In the genomic region with DNA sequence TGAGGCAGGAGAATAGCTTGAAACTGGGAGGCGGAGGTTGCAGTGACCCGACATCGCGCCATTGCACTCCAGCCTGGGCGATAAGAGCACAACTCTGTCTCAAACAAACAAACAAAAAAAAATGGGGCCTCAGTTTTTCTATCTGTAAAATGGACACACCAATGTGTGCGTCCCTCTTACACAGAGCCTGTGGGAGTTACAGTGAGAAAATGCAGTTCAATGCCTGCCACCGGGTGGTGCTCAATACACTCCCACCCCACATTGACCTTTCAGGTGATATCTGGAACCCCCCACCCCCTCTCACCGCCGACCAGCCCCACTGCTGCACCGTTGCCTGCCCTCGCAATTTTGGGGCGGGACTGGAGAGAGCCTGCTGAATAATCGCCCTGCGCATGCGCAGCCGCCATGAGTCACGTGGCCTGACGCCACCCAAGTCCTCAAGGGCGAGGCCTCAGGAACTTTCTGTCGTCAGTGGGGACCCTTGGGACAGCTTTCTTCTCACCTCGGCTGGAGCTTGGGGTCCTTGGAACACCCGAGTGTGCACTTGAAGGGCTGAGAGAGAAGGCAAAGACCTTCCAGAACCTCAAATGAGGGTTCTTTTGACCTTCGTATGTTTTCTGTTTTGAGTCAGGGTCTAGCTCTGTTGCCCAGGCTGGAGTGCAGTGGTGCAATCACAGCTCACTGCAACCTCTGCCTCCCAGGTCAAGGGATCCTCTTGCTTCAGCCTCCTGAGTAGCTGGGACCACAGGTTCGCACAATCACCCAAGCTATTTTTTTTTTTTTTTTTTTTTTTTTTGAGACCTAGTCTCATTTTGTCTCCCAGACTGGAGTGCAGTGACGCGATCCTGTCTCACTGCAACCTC, we compare ENCODE assay signal across 1 cellular context.
TF ChIP-seq lines count a peak whose summit lies in the region.

No MANE protein-coding gene starts in this region.

TF ChIP-seq in K562, 482 proteins besides CTCF, POLR2A, EP300 and RAD21 (continued from another document and continues in another):
- TF ChIP-seq PCBP1 (IDR thresholded peaks at IDR 0.05; ENCODE audit: low read depth, low read length, poor library complexity, severe bottlenecking) = no peak
- TF ChIP-seq POLR2AphosphoS2 (IDR thresholded peaks at IDR 0.05; ENCODE audit: low read length) = no peak
- TF ChIP-seq POLR3G (IDR thresholded peaks at IDR 0.05; ENCODE audit: extremely low read depth, insufficient read length, insufficient replicate concordance) = no peak
- TF ChIP-seq CREM (IDR thresholded peaks at IDR 0.05; ENCODE audit: low read depth) = no peak
- no peak for TF ChIP-seq SREBF2 (CRISPR knock-in tag; IDR thresholded peaks at IDR 0.05)
- no peak for TF ChIP-seq SIN3B (IDR thresholded peaks at IDR 0.05; ENCODE audit: low read depth)
- no peak; the same call in 1 of the 2 replicates for TF ChIP-seq EGR1 (conservative IDR thresholded peaks at IDR 0.05)
- TF ChIP-seq, protein P1, sequence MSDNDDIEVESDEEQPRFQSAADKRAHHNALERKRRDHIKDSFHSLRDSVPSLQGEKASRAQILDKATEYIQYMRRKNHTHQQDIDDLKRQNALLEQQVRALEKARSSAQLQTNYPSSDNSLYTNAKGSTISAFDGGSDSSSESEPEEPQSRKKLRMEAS (CRISPR knock-in tag; IDR thresholded peaks at IDR 0.05) = peak; percentile 82
- TF ChIP-seq IRF2 (CRISPR knock-in tag; IDR thresholded peaks at IDR 0.05) = no peak
- TF ChIP-seq POLR3A (IDR thresholded peaks at IDR 0.05; ENCODE audit: borderline replicate concordance, extremely low read depth, insufficient read depth, insufficient read length) = no peak
- TF ChIP-seq, protein P2, sequence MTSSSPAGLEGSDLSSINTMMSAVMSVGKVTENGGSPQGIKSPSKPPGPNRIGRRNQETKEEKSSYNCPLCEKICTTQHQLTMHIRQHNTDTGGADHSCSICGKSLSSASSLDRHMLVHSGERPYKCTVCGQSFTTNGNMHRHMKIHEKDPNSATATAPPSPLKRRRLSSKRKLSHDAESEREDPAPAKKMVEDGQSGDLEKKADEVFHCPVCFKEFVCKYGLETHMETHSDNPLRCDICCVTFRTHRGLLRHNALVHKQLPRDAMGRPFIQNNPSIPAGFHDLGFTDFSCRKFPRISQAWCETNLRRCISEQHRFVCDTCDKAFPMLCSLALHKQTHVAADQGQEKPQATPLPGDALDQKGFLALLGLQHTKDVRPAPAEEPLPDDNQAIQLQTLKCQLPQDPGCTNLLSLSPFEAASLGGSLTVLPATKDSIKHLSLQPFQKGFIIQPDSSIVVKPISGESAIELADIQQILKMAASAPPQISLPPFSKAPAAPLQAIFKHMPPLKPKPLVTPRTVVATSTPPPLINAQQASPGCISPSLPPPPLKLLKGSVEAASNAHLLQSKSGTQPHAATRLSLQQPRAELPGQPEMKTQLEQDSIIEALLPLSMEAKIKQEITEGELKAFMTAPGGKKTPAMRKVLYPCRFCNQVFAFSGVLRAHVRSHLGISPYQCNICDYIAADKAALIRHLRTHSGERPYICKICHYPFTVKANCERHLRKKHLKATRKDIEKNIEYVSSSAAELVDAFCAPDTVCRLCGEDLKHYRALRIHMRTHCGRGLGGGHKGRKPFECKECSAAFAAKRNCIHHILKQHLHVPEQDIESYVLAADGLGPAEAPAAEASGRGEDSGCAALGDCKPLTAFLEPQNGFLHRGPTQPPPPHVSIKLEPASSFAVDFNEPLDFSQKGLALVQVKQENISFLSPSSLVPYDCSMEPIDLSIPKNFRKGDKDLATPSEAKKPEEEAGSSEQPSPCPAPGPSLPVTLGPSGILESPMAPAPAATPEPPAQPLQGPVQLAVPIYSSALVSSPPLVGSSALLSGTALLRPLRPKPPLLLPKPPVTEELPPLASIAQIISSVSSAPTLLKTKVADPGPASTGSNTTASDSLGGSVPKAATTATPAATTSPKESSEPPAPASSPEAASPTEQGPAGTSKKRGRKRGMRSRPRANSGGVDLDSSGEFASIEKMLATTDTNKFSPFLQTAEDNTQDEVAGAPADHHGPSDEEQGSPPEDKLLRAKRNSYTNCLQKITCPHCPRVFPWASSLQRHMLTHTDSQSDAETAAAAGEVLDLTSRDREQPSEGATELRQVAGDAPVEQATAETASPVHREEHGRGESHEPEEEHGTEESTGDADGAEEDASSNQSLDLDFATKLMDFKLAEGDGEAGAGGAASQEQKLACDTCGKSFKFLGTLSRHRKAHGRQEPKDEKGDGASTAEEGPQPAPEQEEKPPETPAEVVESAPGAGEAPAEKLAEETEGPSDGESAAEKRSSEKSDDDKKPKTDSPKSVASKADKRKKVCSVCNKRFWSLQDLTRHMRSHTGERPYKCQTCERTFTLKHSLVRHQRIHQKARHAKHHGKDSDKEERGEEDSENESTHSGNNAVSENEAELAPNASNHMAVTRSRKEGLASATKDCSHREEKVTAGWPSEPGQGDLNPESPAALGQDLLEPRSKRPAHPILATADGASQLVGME (CRISPR knock-in tag; IDR thresholded peaks at IDR 0.05) = no peak
- no peak for TF ChIP-seq NR4A1 (CRISPR knock-in tag; IDR thresholded peaks at IDR 0.05)
- no peak for TF ChIP-seq NR4A1 (tag; IDR thresholded peaks at IDR 0.05)
- no peak for TF ChIP-seq EZH2 (IDR thresholded peaks at IDR 0.05; ENCODE audit: borderline replicate concordance, low read depth, low read length)
- TF ChIP-seq ETV5 (CRISPR knock-in tag; IDR thresholded peaks at IDR 0.05; ENCODE audit: low read depth) = no peak
- TF ChIP-seq HNRNPL (IDR thresholded peaks at IDR 0.05; ENCODE audit: low read depth, low read length) = no peak
- TF ChIP-seq ARID2 (IDR thresholded peaks at IDR 0.05) = no peak
- no peak for TF ChIP-seq BCL6 (CRISPR knock-in tag; IDR thresholded peaks at IDR 0.05)
- TF ChIP-seq, protein P3, sequence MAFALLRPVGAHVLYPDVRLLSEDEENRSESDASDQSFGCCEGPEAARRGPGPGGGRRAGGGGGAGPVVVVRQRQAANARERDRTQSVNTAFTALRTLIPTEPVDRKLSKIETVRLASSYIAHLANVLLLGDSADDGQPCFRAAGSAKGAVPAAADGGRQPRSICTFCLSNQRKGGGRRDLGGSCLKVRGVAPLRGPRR (CRISPR knock-in tag; IDR thresholded peaks at IDR 0.05) = no peak
- TF ChIP-seq, protein P4, sequence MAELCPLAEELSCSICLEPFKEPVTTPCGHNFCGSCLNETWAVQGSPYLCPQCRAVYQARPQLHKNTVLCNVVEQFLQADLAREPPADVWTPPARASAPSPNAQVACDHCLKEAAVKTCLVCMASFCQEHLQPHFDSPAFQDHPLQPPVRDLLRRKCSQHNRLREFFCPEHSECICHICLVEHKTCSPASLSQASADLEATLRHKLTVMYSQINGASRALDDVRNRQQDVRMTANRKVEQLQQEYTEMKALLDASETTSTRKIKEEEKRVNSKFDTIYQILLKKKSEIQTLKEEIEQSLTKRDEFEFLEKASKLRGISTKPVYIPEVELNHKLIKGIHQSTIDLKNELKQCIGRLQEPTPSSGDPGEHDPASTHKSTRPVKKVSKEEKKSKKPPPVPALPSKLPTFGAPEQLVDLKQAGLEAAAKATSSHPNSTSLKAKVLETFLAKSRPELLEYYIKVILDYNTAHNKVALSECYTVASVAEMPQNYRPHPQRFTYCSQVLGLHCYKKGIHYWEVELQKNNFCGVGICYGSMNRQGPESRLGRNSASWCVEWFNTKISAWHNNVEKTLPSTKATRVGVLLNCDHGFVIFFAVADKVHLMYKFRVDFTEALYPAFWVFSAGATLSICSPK (IDR thresholded peaks at IDR 0.05; ENCODE audit: borderline replicate concordance) = no peak
- TF ChIP-seq, protein P5, sequence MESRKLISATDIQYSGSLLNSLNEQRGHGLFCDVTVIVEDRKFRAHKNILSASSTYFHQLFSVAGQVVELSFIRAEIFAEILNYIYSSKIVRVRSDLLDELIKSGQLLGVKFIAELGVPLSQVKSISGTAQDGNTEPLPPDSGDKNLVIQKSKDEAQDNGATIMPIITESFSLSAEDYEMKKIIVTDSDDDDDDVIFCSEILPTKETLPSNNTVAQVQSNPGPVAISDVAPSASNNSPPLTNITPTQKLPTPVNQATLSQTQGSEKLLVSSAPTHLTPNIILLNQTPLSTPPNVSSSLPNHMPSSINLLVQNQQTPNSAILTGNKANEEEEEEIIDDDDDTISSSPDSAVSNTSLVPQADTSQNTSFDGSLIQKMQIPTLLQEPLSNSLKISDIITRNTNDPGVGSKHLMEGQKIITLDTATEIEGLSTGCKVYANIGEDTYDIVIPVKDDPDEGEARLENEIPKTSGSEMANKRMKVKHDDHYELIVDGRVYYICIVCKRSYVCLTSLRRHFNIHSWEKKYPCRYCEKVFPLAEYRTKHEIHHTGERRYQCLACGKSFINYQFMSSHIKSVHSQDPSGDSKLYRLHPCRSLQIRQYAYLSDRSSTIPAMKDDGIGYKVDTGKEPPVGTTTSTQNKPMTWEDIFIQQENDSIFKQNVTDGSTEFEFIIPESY (CRISPR knock-in tag; IDR thresholded peaks at IDR 0.05) = no peak
- no peak for TF ChIP-seq HMG20A (CRISPR knock-in tag; conservative IDR thresholded peaks at IDR 0.05)
- no peak for TF ChIP-seq KDM5B (IDR thresholded peaks at IDR 0.05; ENCODE audit: insufficient replicate concordance, low read depth, low read length)
- TF ChIP-seq, protein P6, sequence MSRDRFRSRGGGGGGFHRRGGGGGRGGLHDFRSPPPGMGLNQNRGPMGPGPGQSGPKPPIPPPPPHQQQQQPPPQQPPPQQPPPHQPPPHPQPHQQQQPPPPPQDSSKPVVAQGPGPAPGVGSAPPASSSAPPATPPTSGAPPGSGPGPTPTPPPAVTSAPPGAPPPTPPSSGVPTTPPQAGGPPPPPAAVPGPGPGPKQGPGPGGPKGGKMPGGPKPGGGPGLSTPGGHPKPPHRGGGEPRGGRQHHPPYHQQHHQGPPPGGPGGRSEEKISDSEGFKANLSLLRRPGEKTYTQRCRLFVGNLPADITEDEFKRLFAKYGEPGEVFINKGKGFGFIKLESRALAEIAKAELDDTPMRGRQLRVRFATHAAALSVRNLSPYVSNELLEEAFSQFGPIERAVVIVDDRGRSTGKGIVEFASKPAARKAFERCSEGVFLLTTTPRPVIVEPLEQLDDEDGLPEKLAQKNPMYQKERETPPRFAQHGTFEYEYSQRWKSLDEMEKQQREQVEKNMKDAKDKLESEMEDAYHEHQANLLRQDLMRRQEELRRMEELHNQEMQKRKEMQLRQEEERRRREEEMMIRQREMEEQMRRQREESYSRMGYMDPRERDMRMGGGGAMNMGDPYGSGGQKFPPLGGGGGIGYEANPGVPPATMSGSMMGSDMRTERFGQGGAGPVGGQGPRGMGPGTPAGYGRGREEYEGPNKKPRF (IDR thresholded peaks at IDR 0.05; ENCODE audit: low read depth, low read length) = no peak
- no peak for TF ChIP-seq SRSF7 (optimal IDR thresholded peaks at IDR 0.05; ENCODE audit: low read depth, low read length)
- TF ChIP-seq, protein P7, sequence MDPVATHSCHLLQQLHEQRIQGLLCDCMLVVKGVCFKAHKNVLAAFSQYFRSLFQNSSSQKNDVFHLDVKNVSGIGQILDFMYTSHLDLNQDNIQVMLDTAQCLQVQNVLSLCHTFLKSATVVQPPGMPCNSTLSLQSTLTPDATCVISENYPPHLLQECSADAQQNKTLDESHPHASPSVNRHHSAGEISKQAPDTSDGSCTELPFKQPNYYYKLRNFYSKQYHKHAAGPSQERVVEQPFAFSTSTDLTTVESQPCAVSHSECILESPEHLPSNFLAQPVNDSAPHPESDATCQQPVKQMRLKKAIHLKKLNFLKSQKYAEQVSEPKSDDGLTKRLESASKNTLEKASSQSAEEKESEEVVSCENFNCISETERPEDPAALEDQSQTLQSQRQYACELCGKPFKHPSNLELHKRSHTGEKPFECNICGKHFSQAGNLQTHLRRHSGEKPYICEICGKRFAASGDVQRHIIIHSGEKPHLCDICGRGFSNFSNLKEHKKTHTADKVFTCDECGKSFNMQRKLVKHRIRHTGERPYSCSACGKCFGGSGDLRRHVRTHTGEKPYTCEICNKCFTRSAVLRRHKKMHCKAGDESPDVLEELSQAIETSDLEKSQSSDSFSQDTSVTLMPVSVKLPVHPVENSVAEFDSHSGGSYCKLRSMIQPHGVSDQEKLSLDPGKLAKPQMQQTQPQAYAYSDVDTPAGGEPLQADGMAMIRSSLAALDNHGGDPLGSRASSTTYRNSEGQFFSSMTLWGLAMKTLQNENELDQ (CRISPR knock-in tag; IDR thresholded peaks at IDR 0.05; ENCODE audit: borderline replicate concordance) = no peak
- TF ChIP-seq HDAC3 (IDR thresholded peaks at IDR 0.05; ENCODE audit: borderline replicate concordance, partially characterized antibody) = no peak
- TF ChIP-seq GABPB1 (CRISPR knock-in tag; IDR thresholded peaks at IDR 0.05) = 0 out of 2 replicates have a peak, but pooled peaks have one; percentile 36
- TF ChIP-seq POLR2B (IDR thresholded peaks at IDR 0.05; ENCODE audit: low read depth, partially characterized antibody) = peak; percentile 54
- TF ChIP-seq PCBP2 (IDR thresholded peaks at IDR 0.05; ENCODE audit: low read depth, low read length, poor library complexity, severe bottlenecking) = no peak
- peak; percentile 61 for TF ChIP-seq RBFOX2 (IDR thresholded peaks at IDR 0.05; ENCODE audit: low read depth, low read length)
- no peak for TF ChIP-seq ZNF282 (CRISPR knock-in tag; IDR thresholded peaks at IDR 0.05)
- TF ChIP-seq, protein P8, sequence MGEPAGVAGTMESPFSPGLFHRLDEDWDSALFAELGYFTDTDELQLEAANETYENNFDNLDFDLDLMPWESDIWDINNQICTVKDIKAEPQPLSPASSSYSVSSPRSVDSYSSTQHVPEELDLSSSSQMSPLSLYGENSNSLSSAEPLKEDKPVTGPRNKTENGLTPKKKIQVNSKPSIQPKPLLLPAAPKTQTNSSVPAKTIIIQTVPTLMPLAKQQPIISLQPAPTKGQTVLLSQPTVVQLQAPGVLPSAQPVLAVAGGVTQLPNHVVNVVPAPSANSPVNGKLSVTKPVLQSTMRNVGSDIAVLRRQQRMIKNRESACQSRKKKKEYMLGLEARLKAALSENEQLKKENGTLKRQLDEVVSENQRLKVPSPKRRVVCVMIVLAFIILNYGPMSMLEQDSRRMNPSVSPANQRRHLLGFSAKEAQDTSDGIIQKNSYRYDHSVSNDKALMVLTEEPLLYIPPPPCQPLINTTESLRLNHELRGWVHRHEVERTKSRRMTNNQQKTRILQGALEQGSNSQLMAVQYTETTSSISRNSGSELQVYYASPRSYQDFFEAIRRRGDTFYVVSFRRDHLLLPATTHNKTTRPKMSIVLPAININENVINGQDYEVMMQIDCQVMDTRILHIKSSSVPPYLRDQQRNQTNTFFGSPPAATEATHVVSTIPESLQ (CRISPR knock-in tag; IDR thresholded peaks at IDR 0.05) = no peak
- TF ChIP-seq, protein P9, sequence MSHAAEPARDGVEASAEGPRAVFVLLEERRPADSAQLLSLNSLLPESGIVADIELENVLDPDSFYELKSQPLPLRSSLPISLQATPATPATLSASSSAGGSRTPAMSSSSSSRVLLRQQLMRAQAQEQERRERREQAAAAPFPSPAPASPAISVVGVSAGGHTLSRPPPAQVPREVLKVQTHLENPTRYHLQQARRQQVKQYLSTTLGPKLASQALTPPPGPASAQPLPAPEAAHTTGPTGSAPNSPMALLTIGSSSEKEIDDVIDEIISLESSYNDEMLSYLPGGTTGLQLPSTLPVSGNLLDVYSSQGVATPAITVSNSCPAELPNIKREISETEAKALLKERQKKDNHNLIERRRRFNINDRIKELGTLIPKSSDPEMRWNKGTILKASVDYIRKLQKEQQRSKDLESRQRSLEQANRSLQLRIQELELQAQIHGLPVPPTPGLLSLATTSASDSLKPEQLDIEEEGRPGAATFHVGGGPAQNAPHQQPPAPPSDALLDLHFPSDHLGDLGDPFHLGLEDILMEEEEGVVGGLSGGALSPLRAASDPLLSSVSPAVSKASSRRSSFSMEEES (CRISPR knock-in tag; IDR thresholded peaks at IDR 0.05) = peak; percentile 91
- no peak for TF ChIP-seq POLR2AphosphoS5 (IDR thresholded peaks at IDR 0.05; ENCODE audit: control insufficient read depth, insufficient read depth, low read depth, low read length)
- TF ChIP-seq TSC22D4 (tag; IDR thresholded peaks at IDR 0.05) = no peak
- TF ChIP-seq MYC (IDR thresholded peaks at IDR 0.05; ENCODE audit: low read depth, low read length) = 0 out of 2 replicates have a peak, but pooled peaks have one; percentile 18
- no peak for TF ChIP-seq MYC (CRISPR knock-in tag; IDR thresholded peaks at IDR 0.05; ENCODE audit: borderline replicate concordance, low read depth)
- peak; percentile 70 for TF ChIP-seq BHLHE40 (IDR thresholded peaks at IDR 0.05; ENCODE audit: low read length)
- TF ChIP-seq FOXP1 (CRISPR knock-in tag; IDR thresholded peaks at IDR 0.05) = no peak
- no peak for TF ChIP-seq SOX6 (IDR thresholded peaks at IDR 0.05)
